Comparison of ENCODE assay signal across 16 cellular contexts in genomic region chr15:79834496-79834895, GRCh38.
DNase-seq lines count a peak whose midpoint lies in the region; ATAC-seq and TF ChIP-seq lines count a peak whose summit lies in the region.
"Had no signal": no experiment of that assay in that cellular context is flagged by ENCODE, and none has a peak within 500 bp of the region (broad histone marks: within the 10 kb centered on the region; RNA-seq: fewer than 3 reads in every experiment).

No MANE protein-coding gene starts in this region.

- no peaks in the 10 kb centered on the region for H3K9me3 Mint-ChIP-seq in activated T-helper 1 cell treated with anti-CD3 and anti-CD28 coated beads, Interleukin-12 subunit alpha, Interleukin-12 subunit beta, Interleukin-2, Interleukin-4 antibody, amounts not matched to agents 30 ng/mL and 10 ng/mL and 1 ng/mL, durations not matched to agents 14 hours and 24 hours and 36 hours
- H3K9me3 Mint-ChIP-seq: activated CD8-positive, alpha-beta T cell treated with anti-CD3 and anti-CD28 coated beads for 36 hours had no signal

- no peak overlapping the region for H3K4me3 Mint-ChIP-seq in activated T-helper 1 cell treated with anti-CD3 and anti-CD28 coated beads, Interleukin-12 subunit alpha, Interleukin-12 subunit beta, Interleukin-2, Interleukin-4 antibody, amounts not matched to agents 30 ng/mL and 10 ng/mL and 1 ng/mL, durations not matched to agents 14 hours and 24 hours and 36 hours
- H3K4me3 Mint-ChIP-seq: activated CD8-positive, alpha-beta T cell treated with anti-CD3 and anti-CD28 coated beads for 36 hours had no signal

- no peak for TF ChIP-seq CTCF in left lung (IDR thresholded peaks at IDR 0.05)
- TF ChIP-seq CTCF in brain microvascular endothelial cell (IDR thresholded peaks at IDR 0.05; ENCODE audit: low read depth, low read length, missing control alignments): no peak

- DNase-seq in COR-L47 (lab: John Stamatoyannopoulos, UW) (peak; percentile 62), LoVo (ENCODE audit: low spot score) (peak; percentile 6), NCI-H345 treated with DMSO at 0.1 percent for 48 hours (lab: John Stamatoyannopoulos, UW; ENCODE audit: unreplicated experiment) (peak; percentile 13), left lung (peak in 1 of 2 donors; percentile 85), NCI-H446 treated with DMSO at 0.1 percent for 48 hours (lab: John Stamatoyannopoulos, UW) (no peak), brain microvascular endothelial cell (no peak), HAP-1 (ENCODE audit: low spot score in 2 of 2) (no peak)
- DNase-seq in activated T-helper 1 cell treated with anti-CD3 and anti-CD28 coated beads, Interleukin-12 subunit alpha, Interleukin-12 subunit beta, Interleukin-2, Interleukin-4 antibody, amounts not matched to agents 30 ng/mL and 10 ng/mL and 1 ng/mL, durations not matched to agents 14 hours and 24 hours and 36 hours (ENCODE audit: low spot score): no peak
- DNase-seq: activated CD8-positive, alpha-beta T cell treated with anti-CD3 and anti-CD28 coated beads for 36 hours; DMS 273 treated with DMSO at 0.1 percent for 48 hours; foreskin melanocyte; stimulated activated CD4-positive, alpha-beta T cell treated with anti-CD3 and anti-CD28 coated beads, Interleukin-4, amount 100 ng/mL, for 24 hours; tibial artery had no signal

- H3K27me3 ChIP-seq in left lung: no peaks in the 10 kb centered on the region
- H3K27me3 ChIP-seq in brain microvascular endothelial cell (replicated peaks): no peaks in the 10 kb centered on the region
- no peaks in the 10 kb centered on the region for H3K27me3 ChIP-seq in HAP-1 (ENCODE audit: low read depth)
- H3K27me3 ChIP-seq: adrenal gland, tibial artery had no signal

- H3K9me3 ChIP-seq in left lung (no peaks in the 10 kb centered on the region), HAP-1 (no peaks in the 10 kb centered on the region)
- H3K9me3 ChIP-seq: adrenal gland, tibial artery had no signal

- no peaks in the 10 kb centered on the region for H3K27me3 Mint-ChIP-seq in activated T-helper 1 cell treated with anti-CD3 and anti-CD28 coated beads, Interleukin-12 subunit alpha, Interleukin-12 subunit beta, Interleukin-2, Interleukin-4 antibody, amounts not matched to agents 30 ng/mL and 10 ng/mL and 1 ng/mL, durations not matched to agents 14 hours and 24 hours and 36 hours (ENCODE audit: insufficient read depth)
- H3K27me3 Mint-ChIP-seq: activated CD8-positive, alpha-beta T cell treated with anti-CD3 and anti-CD28 coated beads for 36 hours had no signal

- no peak overlapping the region for H3K27ac Mint-ChIP-seq in activated T-helper 1 cell treated with anti-CD3 and anti-CD28 coated beads, Interleukin-12 subunit alpha, Interleukin-12 subunit beta, Interleukin-2, Interleukin-4 antibody, amounts not matched to agents 30 ng/mL and 10 ng/mL and 1 ng/mL, durations not matched to agents 14 hours and 24 hours and 36 hours
- H3K27ac Mint-ChIP-seq: activated CD8-positive, alpha-beta T cell treated with anti-CD3 and anti-CD28 coated beads for 36 hours had no signal

- peaks cover 18% of the 10 kb centered on the region for H3K4me1 Mint-ChIP-seq in activated T-helper 1 cell treated with anti-CD3 and anti-CD28 coated beads, Interleukin-12 subunit alpha, Interleukin-12 subunit beta, Interleukin-2, Interleukin-4 antibody, amounts not matched to agents 30 ng/mL and 10 ng/mL and 1 ng/mL, durations not matched to agents 14 hours and 24 hours and 36 hours (ENCODE audit: low read depth)

- peaks cover 0 to 39% of the 10 kb centered on the region in 2 donors for H3K36me3 ChIP-seq in left lung
- no peaks in the 10 kb centered on the region for H3K36me3 ChIP-seq in brain microvascular endothelial cell (replicated peaks)
- H3K36me3 ChIP-seq in HAP-1 (replicated peaks): no peaks in the 10 kb centered on the region; the same call in 1 of the 2 replicates
- H3K36me3 ChIP-seq: adrenal gland had no signal

- peaks cover 4 to 14% of the 10 kb centered on the region in 2 donors for H3K4me1 ChIP-seq in left lung
- H3K4me1 ChIP-seq in HAP-1: no peaks in the 10 kb centered on the region
- H3K4me1 ChIP-seq: adrenal gland, tibial artery had no signal

- H3K27ac ChIP-seq in left lung (peak overlapping the region in 1 of 2 donors; percentile 23), brain microvascular endothelial cell (no peak overlapping the region)
- H3K27ac ChIP-seq: adrenal gland, SK-N-MC, tibial artery had no signal

- no peak overlapping the region for H3K4me3 ChIP-seq in left lung
- no peak overlapping the region for H3K4me3 ChIP-seq in brain microvascular endothelial cell (ENCODE audit: low read depth, low read length)
- no peak overlapping the region for H3K4me3 ChIP-seq in HAP-1
- H3K4me3 ChIP-seq: adrenal gland, SK-N-MC, tibial artery had no signal

- ATAC-seq in left lung: peak; percentile 97
- ATAC-seq: activated CD8-positive, alpha-beta T cell treated with anti-CD3 and anti-CD28 coated beads for 36 hours; sciatic nerve had no signal

- H3K36me3 Mint-ChIP-seq in activated T-helper 1 cell treated with anti-CD3 and anti-CD28 coated beads, Interleukin-12 subunit alpha, Interleukin-12 subunit beta, Interleukin-2, Interleukin-4 antibody, amounts not matched to agents 30 ng/mL and 10 ng/mL and 1 ng/mL, durations not matched to agents 14 hours and 24 hours and 36 hours (ENCODE audit: low read depth): peaks cover 17% of the 10 kb centered on the region

- intact Hi-C loops in left lung (cut with DNase I): no loop called here
- intact Hi-C loops in activated T-helper 1 cell treated with anti-CD3 and anti-CD28 coated beads, Interleukin-12 subunit alpha, Interleukin-12 subunit beta, Interleukin-2, Interleukin-4 antibody, amounts not matched to agents 30 ng/mL and 10 ng/mL and 1 ng/mL, durations not matched to agents 14 hours and 24 hours and 36 hours (cut with micrococcal nuclease): no loop called here

- in situ Hi-C loops in brain microvascular endothelial cell (cut with HindIII; ENCODE audit: low pct_ligation_motif_present, low sequenced_read_pairs) (no loop called here), HAP-1 (cut with MboI; ENCODE audit: low sequenced_read_pairs) (no loop called here)

Comparison
In these comparisons a context has a peak if more than half of its experiments do, and no peak if none do; other contexts are left out.
1. DNase-seq: peak in COR-L47 (single experiment), LoVo (single experiment) and NCI-H345 treated with DMSO at 0.1 percent for 48 hours (single experiment); none in NCI-H446 treated with DMSO at 0.1 percent for 48 hours (single experiment), brain microvascular endothelial cell (single experiment), activated T-helper 1 cell treated with anti-CD3 and anti-CD28 coated beads, Interleukin-12 subunit alpha, Interleukin-12 subunit beta, Interleukin-2, Interleukin-4 antibody, amounts not matched to agents 30 ng/mL and 10 ng/mL and 1 ng/mL, durations not matched to agents 14 hours and 24 hours and 36 hours (single experiment) and HAP-1 (0 of 2).